Comparison of ENCODE assay signal across 10 cellular contexts in the genomic region with DNA sequence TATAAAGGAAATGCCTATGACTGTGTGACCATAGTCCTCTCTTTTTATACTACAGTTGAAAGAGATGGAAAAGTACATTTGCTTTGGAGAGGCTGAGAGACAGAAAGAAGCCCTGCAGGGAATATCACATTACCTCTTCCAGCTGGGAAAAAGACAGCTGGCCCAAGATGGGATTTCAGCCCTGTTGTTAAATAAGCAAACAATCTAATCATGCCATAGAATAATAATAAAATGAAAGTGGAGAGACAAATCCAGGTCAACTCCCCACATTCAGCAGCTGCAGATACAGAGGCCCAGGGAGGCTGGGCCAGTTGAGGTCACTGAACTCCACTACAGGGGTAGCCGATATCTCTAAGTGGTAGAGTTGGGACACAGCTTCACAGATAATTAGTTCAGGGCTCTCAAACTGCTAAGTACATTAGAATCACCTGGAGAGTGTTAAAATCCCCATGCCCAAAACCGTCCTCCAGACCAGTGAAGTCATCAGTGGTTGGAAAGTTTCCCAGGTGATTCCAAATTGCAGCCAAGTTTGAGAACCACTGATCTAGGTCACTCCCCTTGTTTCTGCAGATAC.
DNase-seq lines count a peak whose midpoint lies in the region; ATAC-seq and TF ChIP-seq lines count a peak whose summit lies in the region.
"Had no signal": no experiment of that assay in that cellular context is flagged by ENCODE, and none has a peak within 500 bp of the region (broad histone marks: within the 10 kb centered on the region; RNA-seq: fewer than 3 reads in every experiment).

No MANE protein-coding gene starts in this region.

- in situ Hi-C loops in G401 (cut with HindIII; ENCODE audit: low sequenced_read_pairs): no loop called here

- H3K9me3 Mint-ChIP-seq in osteocyte (ENCODE audit: unreplicated experiment): no peaks in the 10 kb centered on the region

- ATAC-seq in GM21576 (IDR thresholded peaks at IDR 0.05; ENCODE audit: unreplicated experiment): no peak
- no peak for ATAC-seq in HG02870 (IDR thresholded peaks at IDR 0.05; ENCODE audit: unreplicated experiment)
- ATAC-seq in GM21825 (IDR thresholded peaks at IDR 0.05; ENCODE audit: unreplicated experiment): no peak
- ATAC-seq in HG03442 (IDR thresholded peaks at IDR 0.05; ENCODE audit: unreplicated experiment): no peak

- H3K4me3 Mint-ChIP-seq in osteocyte (ENCODE audit: unreplicated experiment): peak overlapping the region; percentile 37
- H3K4me3 Mint-ChIP-seq: naive B cell had no signal

- no peak for TF ChIP-seq CTCF in osteocyte (IDR thresholded peaks at IDR 0.05)

- peaks cover 14% of the 10 kb centered on the region for H3K4me1 ChIP-seq in ectodermal cell (ENCODE audit: control insufficient read depth, insufficient read depth, low read length)
- H3K4me1 ChIP-seq: colonic mucosa had no signal

- no peaks in the 10 kb centered on the region for H3K27me3 Mint-ChIP-seq in osteocyte (ENCODE audit: unreplicated experiment)

- H3K9me3 ChIP-seq in ectodermal cell (ENCODE audit: control insufficient read depth, low read length): no peaks in the 10 kb centered on the region
- H3K9me3 ChIP-seq: colonic mucosa had no signal

- peak overlapping the region; percentile 82 for H3K27ac ChIP-seq in ectodermal cell (ENCODE audit: insufficient read depth, low read depth, low read length, poor library complexity, severe bottlenecking)
- H3K27ac ChIP-seq: colonic mucosa had no signal

- WGBS in ectodermal cell, 2 experiments: 46 to 62% methylated on average over 2 of the region's 2 CpGs

- H3K27me3 ChIP-seq in ectodermal cell (ENCODE audit: control insufficient read depth, insufficient read depth, low read length, poor library complexity, severe bottlenecking): no peaks in the 10 kb centered on the region
- H3K27me3 ChIP-seq: colonic mucosa had no signal

- peak overlapping the region; percentile 89 for H3K27ac Mint-ChIP-seq in osteocyte (ENCODE audit: unreplicated experiment)

- no peak overlapping the region for H3K4me3 ChIP-seq in ectodermal cell (ENCODE audit: insufficient read depth, low read depth, low read length)
- H3K4me3 ChIP-seq: colonic mucosa had no signal

- no peaks in the 10 kb centered on the region for H3K36me3 ChIP-seq in ectodermal cell (ENCODE audit: control insufficient read depth, insufficient read depth, low read length)
- H3K36me3 ChIP-seq: colonic mucosa had no signal

- no peaks in the 10 kb centered on the region for H3K36me3 Mint-ChIP-seq in osteocyte (ENCODE audit: unreplicated experiment)

- DNase-seq in G401 (ENCODE audit: low spot score): peak; percentile 35
- peak; percentile 86 for DNase-seq in NCI-H345 treated with DMSO at 0.1 percent for 48 hours (lab: John Stamatoyannopoulos, UW; ENCODE audit: unreplicated experiment)
- no peak for DNase-seq in osteocyte (ENCODE audit: extremely low spot score, unreplicated experiment)
- DNase-seq: colonic mucosa, naive B cell had no signal

- H3K4me1 Mint-ChIP-seq in osteocyte (ENCODE audit: unreplicated experiment): peaks cover 58% of the 10 kb centered on the region
